21 cellular contexts compared by ENCODE assay signal in genomic region chr11:64210301-64211020, GRCh38. TPM values are rescaled to one million over a fixed set of nuclear protein-coding genes. Genes with fewer than 3 reads are reported as not detected.
DNase-seq lines count a peak whose midpoint lies in the region; ATAC-seq and TF ChIP-seq lines count a peak whose summit lies in the region.
"Had no signal": no experiment of that assay in that cellular context is flagged by ENCODE, and none has a peak within 500 bp of the region (broad histone marks: within the 10 kb centered on the region; RNA-seq: fewer than 3 reads in every experiment).

No MANE protein-coding gene starts in this region.

- H3K4me3 ChIP-seq in CD4-positive, alpha-beta memory T cell (ENCODE audit: low read length in 2 of 2), result no peak overlapping the region
- H3K4me3 ChIP-seq in suprapubic skin, result no peak overlapping the region
- H3K4me3 ChIP-seq: heart left ventricle, sigmoid colon had no signal

- H3K9me3 Mint-ChIP-seq in activated CD8-positive, alpha-beta memory T cell treated with anti-CD3 and anti-CD28 coated beads, Interleukin-2, amount 10 ng/mL, durations not matched to agents 7 days and 5 days (ENCODE audit: low read depth), result no peaks in the 10 kb centered on the region
- peaks cover 0 to 2% (median 0%) of the 10 kb centered on the region in 8 donors for H3K9me3 Mint-ChIP-seq in CD4-positive, alpha-beta memory T cell
- H3K9me3 Mint-ChIP-seq in neural crest cell, result no peaks in the 10 kb centered on the region
- H3K9me3 Mint-ChIP-seq: naive thymus-derived CD8-positive, alpha-beta T cell had no signal

- H3K9me3 ChIP-seq in CD4-positive, alpha-beta memory T cell (ENCODE audit: control insufficient read depth in 1 of 2, low read length in 2 of 2), result no peaks in the 10 kb centered on the region
- no peaks in the 10 kb centered on the region for H3K9me3 ChIP-seq in T-helper 17 cell (ENCODE audit: control insufficient read depth, low read length, poor library complexity, severe bottlenecking)
- H3K9me3 ChIP-seq in suprapubic skin, result no peaks in the 10 kb centered on the region
- H3K9me3 ChIP-seq: heart left ventricle, sigmoid colon had no signal

- TF ChIP-seq CTCF in neural crest cell (conservative IDR thresholded peaks at IDR 0.05), result no peak
- no peak for TF ChIP-seq CTCF in suprapubic skin (IDR thresholded peaks at IDR 0.05)

- H3K27ac ChIP-seq in CD4-positive, alpha-beta memory T cell (ENCODE audit: low read depth, low read length), result no peak overlapping the region
- H3K27ac ChIP-seq in suprapubic skin, result no peak overlapping the region
- H3K27ac ChIP-seq: C4-2B, epithelial cell of prostate, heart left ventricle, sigmoid colon had no signal

- CTCF ChIA-PET in activated CD8-positive, alpha-beta memory T cell treated with anti-CD3 and anti-CD28 coated beads, Interleukin-2, amount 10 ng/mL, durations not matched to agents 7 days and 5 days (lab: Charles Lee), result interaction anchor here (1.1 to 4.3 kb wide), 4 partner anchors 16 to 93 kb away, joined by 3 to 36 read pairs (median 8); partner anchors contain the start of genes NUDT22 and TRPT1
- CTCF ChIA-PET in CD4-positive, alpha-beta memory T cell (lab: Charles Lee; ENCODE audit: partially characterized antibody), result interaction anchor here (8.6 to 9.7 kb wide), 2 partner anchors 13 to 92 kb away, joined by 207 to 367 read pairs; partner anchors contain the start of genes CATSPERZ, DNAJC4, ESRRA and NUDT22

- ATAC-seq in activated CD8-positive, alpha-beta memory T cell treated with anti-CD3 and anti-CD28 coated beads, Interleukin-2, amount 10 ng/mL, durations not matched to agents 7 days and 5 days, result no peak
- no peak for ATAC-seq in T-helper 17 cell
- ATAC-seq in GM18502 (IDR thresholded peaks at IDR 0.05; ENCODE audit: poor library complexity, unreplicated experiment), result no peak
- ATAC-seq: heart left ventricle; left colon; naive thymus-derived CD8-positive, alpha-beta T cell had no signal

- DNase-seq in activated CD8-positive, alpha-beta memory T cell treated with anti-CD3 and anti-CD28 coated beads, Interleukin-2, amount 10 ng/mL, durations not matched to agents 7 days and 5 days, result no peak
- DNase-seq in activated CD8-positive, alpha-beta memory T cell treated with anti-CD3 and anti-CD28 coated beads, Interleukin-2, amount 50 U/mL, for 48 hours, result no peak
- no peak for DNase-seq in CD4-positive, alpha-beta memory T cell
- no peak for DNase-seq in T-helper 17 cell
- no peak for DNase-seq in neural crest cell (ENCODE audit: low read depth, low spot score)
- DNase-seq in RKO (ENCODE audit: low spot score), result no peak
- DNase-seq in suprapubic skin (ENCODE audit: low spot score in 2 of 2), result no peak
- DNase-seq: activated CD4-positive, alpha-beta T cell treated with anti-CD3 and anti-CD28 coated beads for 1 hour; activated gamma-delta T cell treated with Interleukin-2 at 50 U/mL for 16 hours; KBM-7; left colon; naive thymus-derived CD8-positive, alpha-beta T cell; NCI-H1436 treated with DMSO at 0.1 percent for 48 hours; NCI-H748 treated with DMSO at 0.1 percent for 48 hours; sigmoid colon; stimulated activated CD4-positive, alpha-beta T cell treated with anti-CD3 and anti-CD28 coated beads, Interleukin-15, amount 100 ng/mL, for 24 hours; SW 1271 had no signal

- intact Hi-C loops in CD4-positive, alpha-beta memory T cell (cut with micrococcal nuclease), result no loop called here

- POLR2A ChIA-PET in CD4-positive, alpha-beta memory T cell (lab: Charles Lee; ENCODE audit: partially characterized antibody), result interaction anchor here (1.2 to 22.7 kb wide), 2 partner anchors 23 to 61 kb away, joined by 3 to 937 read pairs; partner anchors contain the start of genes DNAJC4, FKBP2, NUDT22 and PLCB3

- peaks cover 31% of the 10 kb centered on the region for H3K4me1 Mint-ChIP-seq in activated CD8-positive, alpha-beta memory T cell treated with anti-CD3 and anti-CD28 coated beads, Interleukin-2, amount 10 ng/mL, durations not matched to agents 7 days and 5 days
- peaks cover 16 to 57% (median 38%) of the 10 kb centered on the region in 4 donors for H3K4me1 Mint-ChIP-seq in CD4-positive, alpha-beta memory T cell
- H3K4me1 Mint-ChIP-seq in T-helper 17 cell (peaks cover 40% of the 10 kb centered on the region), neural crest cell (peaks cover 4% of the 10 kb centered on the region)

- peak overlapping the region; percentile 41 for H3K27ac Mint-ChIP-seq in activated CD8-positive, alpha-beta memory T cell treated with anti-CD3 and anti-CD28 coated beads, Interleukin-2, amount 10 ng/mL, durations not matched to agents 7 days and 5 days
- H3K27ac Mint-ChIP-seq in CD4-positive, alpha-beta memory T cell, result peak overlapping the region in 5 of 7 donors; percentile 10 to 92 (median 71)
- H3K27ac Mint-ChIP-seq in T-helper 17 cell (peak overlapping the region; percentile 24), neural crest cell (ENCODE audit: unreplicated experiment) (peak overlapping the region; percentile 88)

- H3K27me3 ChIP-seq in CD4-positive, alpha-beta memory T cell (ENCODE audit: insufficient read depth, low read length), result no peaks in the 10 kb centered on the region
- no peaks in the 10 kb centered on the region for H3K27me3 ChIP-seq in suprapubic skin
- H3K27me3 ChIP-seq: heart left ventricle, sigmoid colon had no signal

- H3K36me3 Mint-ChIP-seq in activated CD8-positive, alpha-beta memory T cell treated with anti-CD3 and anti-CD28 coated beads, Interleukin-2, amount 10 ng/mL, durations not matched to agents 7 days and 5 days, result peaks cover 42% of the 10 kb centered on the region
- H3K36me3 Mint-ChIP-seq in CD4-positive, alpha-beta memory T cell, result peaks cover 17 to 60% of the 10 kb centered on the region in 2 donors
- peaks cover 4% of the 10 kb centered on the region for H3K36me3 Mint-ChIP-seq in T-helper 17 cell (ENCODE audit: low read depth)
- peaks cover 4% of the 10 kb centered on the region for H3K36me3 Mint-ChIP-seq in neural crest cell (ENCODE audit: low read depth)

- H3K27me3 Mint-ChIP-seq in activated CD8-positive, alpha-beta memory T cell treated with anti-CD3 and anti-CD28 coated beads, Interleukin-2, amount 10 ng/mL, durations not matched to agents 7 days and 5 days, result no peaks in the 10 kb centered on the region
- no peaks in the 10 kb centered on the region for H3K27me3 Mint-ChIP-seq in CD4-positive, alpha-beta memory T cell
- H3K27me3 Mint-ChIP-seq in T-helper 17 cell (no peaks in the 10 kb centered on the region), neural crest cell (ENCODE audit: low read depth) (no peaks in the 10 kb centered on the region)
- H3K27me3 Mint-ChIP-seq: naive thymus-derived CD8-positive, alpha-beta T cell had no signal

- no peak for TF ChIP-seq EP300 in suprapubic skin (IDR thresholded peaks at IDR 0.05)

- TF ChIP-seq POLR2A in suprapubic skin (IDR thresholded peaks at IDR 0.05), result no peak

- H3K4me1 ChIP-seq in CD4-positive, alpha-beta memory T cell (ENCODE audit: insufficient read depth, low read length), result peaks cover 27% of the 10 kb centered on the region
- H3K4me1 ChIP-seq in suprapubic skin, result peaks cover 23% of the 10 kb centered on the region

- WGBS in suprapubic skin, result 88% methylated on average over 5 of the region's 24 CpGs

- peaks cover 26% of the 10 kb centered on the region for H3K36me3 ChIP-seq in CD4-positive, alpha-beta memory T cell (ENCODE audit: insufficient read depth, low read length)
- H3K36me3 ChIP-seq in suprapubic skin, result peaks cover 13% of the 10 kb centered on the region

- no peak overlapping the region for H3K4me3 Mint-ChIP-seq in activated CD8-positive, alpha-beta memory T cell treated with anti-CD3 and anti-CD28 coated beads, Interleukin-2, amount 10 ng/mL, durations not matched to agents 7 days and 5 days
- peak overlapping the region in 2 of 8 donors; percentile 31 to 67 for H3K4me3 Mint-ChIP-seq in CD4-positive, alpha-beta memory T cell
- H3K4me3 Mint-ChIP-seq in T-helper 17 cell (no peak overlapping the region), neural crest cell (no peak overlapping the region)

RNA-seq across cellular contexts. Expression of gene FERMT3, which starts 3.9 kb away (rescaled TPM):
- total RNA-seq in activated CD8-positive, alpha-beta memory T cell treated with anti-CD3 and anti-CD28 coated beads, Interleukin-2, amount 10 ng/mL, durations not matched to agents 7 days and 5 days, result 100 to 1,000 TPM; 210 to 217 TPM
- 100 to 1,000 TPM; 149 to 152 TPM for total RNA-seq in CD4-positive, alpha-beta memory T cell
- 100 to 1,000 TPM; 198 to 202 TPM for polyA plus RNA-seq in CD4-positive, alpha-beta memory T cell
- total RNA-seq in T-helper 17 cell, result 100 to 1,000 TPM; 151 to 182 TPM
- total RNA-seq in neural crest cell, result 2.8 and 3.8 TPM in 2 replicates
- 10 to 100 TPM in 2 of 4 donors, 1 to 10 TPM in 2; 4.7 to 22.2 (median 8.2) TPM for total RNA-seq in suprapubic skin

RNA-seq across cellular contexts. Expression of gene TRPT1, which starts 15.5 kb away (rescaled TPM):
- 10 to 100 TPM; 33.4 to 37.1 TPM for total RNA-seq in activated CD8-positive, alpha-beta memory T cell treated with anti-CD3 and anti-CD28 coated beads, Interleukin-2, amount 10 ng/mL, durations not matched to agents 7 days and 5 days
- total RNA-seq in CD4-positive, alpha-beta memory T cell, result 10 to 100 TPM; 37.6 to 42.1 TPM
- 10 to 100 TPM; 31.1 to 35.3 TPM for polyA plus RNA-seq in CD4-positive, alpha-beta memory T cell
- total RNA-seq in T-helper 17 cell (10 to 100 TPM; 16.2 to 16.6 TPM), neural crest cell (40.2 and 43.2 TPM in 2 replicates), suprapubic skin (10 to 100 TPM; 48.4 to 62.2 (median 52.8) TPM)

RNA-seq across cellular contexts. Expression of gene NUDT22, which starts 15.6 kb away (rescaled TPM):
- 10 to 100 TPM; 83.8 to 84.1 TPM for total RNA-seq in activated CD8-positive, alpha-beta memory T cell treated with anti-CD3 and anti-CD28 coated beads, Interleukin-2, amount 10 ng/mL, durations not matched to agents 7 days and 5 days
- total RNA-seq in CD4-positive, alpha-beta memory T cell, result 100 to 1,000 TPM in 1 of 2 experiments, 10 to 100 TPM in 1; 83.9 to 101 TPM
- 10 to 100 TPM; 38.1 to 69.6 TPM for polyA plus RNA-seq in CD4-positive, alpha-beta memory T cell
- total RNA-seq in T-helper 17 cell, result 10 to 100 TPM; 30.8 to 42.8 TPM
- 35.7 and 40.8 TPM in 2 replicates for total RNA-seq in neural crest cell
- total RNA-seq in suprapubic skin, result 10 to 100 TPM; 44.5 to 66.1 (median 54.4) TPM

RNA-seq across cellular contexts. Expression of gene DNAJC4, which starts 19.9 kb away (rescaled TPM):
- 10 to 100 TPM; 29.7 to 37.0 TPM for total RNA-seq in activated CD8-positive, alpha-beta memory T cell treated with anti-CD3 and anti-CD28 coated beads, Interleukin-2, amount 10 ng/mL, durations not matched to agents 7 days and 5 days
- 10 to 100 TPM; 60.6 to 64.5 TPM for total RNA-seq in CD4-positive, alpha-beta memory T cell
- polyA plus RNA-seq in CD4-positive, alpha-beta memory T cell, result 10 to 100 TPM; 15.6 to 23.6 TPM
- 10 to 100 TPM; 29.0 to 35.0 TPM for total RNA-seq in T-helper 17 cell
- total RNA-seq in neural crest cell, result 27.2 TPM in 2 replicates
- 10 to 100 TPM; 26.9 to 55.1 (median 37.3) TPM for total RNA-seq in suprapubic skin

RNA-seq across cellular contexts. Expression of gene VEGFB, which starts 23.9 kb away (rescaled TPM):
- 10 to 100 TPM; 53.4 to 54.8 TPM for total RNA-seq in activated CD8-positive, alpha-beta memory T cell treated with anti-CD3 and anti-CD28 coated beads, Interleukin-2, amount 10 ng/mL, durations not matched to agents 7 days and 5 days
- 10 to 100 TPM; 96.8 to 97.3 TPM for total RNA-seq in CD4-positive, alpha-beta memory T cell
- 10 to 100 TPM in 1 of 2 donors, 1 to 10 TPM in 1; 2.3 to 22.2 TPM for polyA plus RNA-seq in CD4-positive, alpha-beta memory T cell
- total RNA-seq in T-helper 17 cell (10 to 100 TPM; 44.9 to 48.3 TPM), neural crest cell (61.2 and 62.7 TPM in 2 replicates), suprapubic skin (10 to 100 TPM; 56.1 to 75.0 (median 65.5) TPM)

Comparison
In these comparisons a context has a peak if more than half of its experiments do, and no peak if none do; other contexts are left out.
1. H3K27ac Mint-ChIP-seq: peak in every context shown above with its lines; median percentile 88 in neural crest cell; 71 in CD4-positive, alpha-beta memory T cell; 41 in activated CD8-positive, alpha-beta memory T cell treated with anti-CD3 and anti-CD28 coated beads, Interleukin-2, amount 10 ng/mL, durations not matched to agents 7 days and 5 days; 24 in T-helper 17 cell.
2. RNA of gene FERMT3, which starts 3.9 kb away (total RNA-seq): 210 to 217 TPM in activated CD8-positive, alpha-beta memory T cell treated with anti-CD3 and anti-CD28 coated beads, Interleukin-2, amount 10 ng/mL, durations not matched to agents 7 days and 5 days, 151 to 182 TPM in T-helper 17 cell and 149 to 152 TPM in CD4-positive, alpha-beta memory T cell; 4.7 to 22.2 TPM in suprapubic skin and 2.8 to 3.8 TPM in neural crest cell; every median in the first group is over 4 times any median in the second.